Comparison of ENCODE assay signal across 11 cellular contexts in genomic region chr4:169251291-169252235, GRCh38. TPM values are rescaled to one million over a fixed set of nuclear protein-coding genes. Genes with fewer than 3 reads are reported as not detected.
A peak's percentile ranks its signal among the peaks of the same experiment; 100 is the strongest.
DNase-seq lines count a peak whose midpoint lies in the region; ATAC-seq lines count a peak whose summit lies in the region.
"Had no signal": no experiment of that assay in that cellular context is flagged by ENCODE, and none has a peak within 500 bp of the region (broad histone marks: within the 10 kb centered on the region; RNA-seq: fewer than 3 reads in every experiment).

No MANE protein-coding gene starts in this region.

- peak overlapping the region in 1 of 2 donors; percentile 17 for H3K4me3 ChIP-seq in mucosa of rectum (ENCODE audit: low read length in 2 of 2)

- H3K36me3 ChIP-seq in mucosa of rectum (ENCODE audit: control insufficient read depth in 2 of 2, insufficient read depth in 2 of 2, low read length in 2 of 2) = no peaks in the 10 kb centered on the region

- H3K27me3 ChIP-seq in mucosa of rectum (ENCODE audit: control insufficient read depth in 2 of 2, insufficient read depth in 2 of 2, low read length in 2 of 2) = no peaks in the 10 kb centered on the region

- peaks cover 31 to 67% of the 10 kb centered on the region in 2 donors for H3K4me1 ChIP-seq in mucosa of rectum (ENCODE audit: control insufficient read depth in 2 of 2, insufficient read depth in 2 of 2, low read length in 2 of 2)

- ATAC-seq in HG03175 (IDR thresholded peaks at IDR 0.05; ENCODE audit: unreplicated experiment) (no peak), GM18498 (IDR thresholded peaks at IDR 0.05; ENCODE audit: unreplicated experiment) (no peak)

- DNase-seq in Daoy (ENCODE audit: low read depth) (peak; percentile 27), RPMI7951 (ENCODE audit: low read depth) (peak; percentile 48), epithelial cell of prostate (ENCODE audit: low read depth, low spot score) (no peak), KBM-7 (no peak), NCI-H748 (lab: John Stamatoyannopoulos, UW; ENCODE audit: unreplicated experiment) (no peak)
- DNase-seq: activated CD4-positive, alpha-beta T cell treated with anti-CD3 and anti-CD28 coated beads, Interleukin-2, amount 10 ng/mL, durations not matched to agents 24 days and 14 days; activated naive CD8-positive, alpha-beta T cell treated with anti-CD3 and anti-CD28 coated beads for 36 hours; NCI-H2081 treated with DMSO at 0.1 percent for 48 hours had no signal

- H3K9ac ChIP-seq in mucosa of rectum (ENCODE audit: low read depth in 1 of 2, low read length in 2 of 2) = peak overlapping the region; percentile 34 to 68

- in situ Hi-C loops in KBM-7 (cut with MboI; ENCODE audit: low pct_unique_long_range_greater_than_20kb, low sequenced_read_pairs) = no loop called here

- H3K9me3 ChIP-seq in mucosa of rectum (ENCODE audit: control insufficient read depth in 2 of 2, low read length in 2 of 2) = no peaks in the 10 kb centered on the region

- H3K27ac ChIP-seq in epithelial cell of prostate (peak overlapping the region; percentile 87), mucosa of rectum (ENCODE audit: low read depth in 2 of 2, low read length in 2 of 2) (peak overlapping the region; percentile 90 to 95)

RNA-seq across cellular contexts. Expression of gene SH3RF1, which starts 19.2 kb away (rescaled TPM):
- total RNA-seq in Daoy (2014; rRNA removed; shearing (Covaris generic)) = 4.9 and 8.1 TPM in 2 replicates
- total RNA-seq in RPMI7951 (2014; rRNA removed; shearing (Covaris generic)) = 6.3 and 9.4 TPM in 2 replicates

Comparison
In these comparisons a context has a peak if more than half of its experiments do, and no peak if none do; other contexts are left out.
1. DNase-seq: peak in Daoy (single experiment) and RPMI7951 (single experiment); none in epithelial cell of prostate (single experiment), KBM-7 (single experiment) and NCI-H748 (single experiment).